10 cellular contexts compared by ENCODE assay signal in genomic region chr12:116922194-116922897, GRCh38. TPM values are rescaled to one million over a fixed set of nuclear protein-coding genes. Genes with fewer than 3 reads are reported as not detected.
DNase-seq lines count a peak whose midpoint lies in the region; ATAC-seq and TF ChIP-seq lines count a peak whose summit lies in the region.
"Had no signal": no experiment of that assay in that cellular context is flagged by ENCODE, and none has a peak within 500 bp of the region (broad histone marks: within the 10 kb centered on the region; RNA-seq: fewer than 3 reads in every experiment).

No MANE protein-coding gene starts in this region.

- no peak for TF ChIP-seq EP300 in upper lobe of left lung (IDR thresholded peaks at IDR 0.05)

- no peak overlapping the region for H3K27ac ChIP-seq in upper lobe of left lung

- CTCF ChIA-PET in GM10248 (lab: Yijun Ruan, JAX) = no interaction called here

- TF ChIP-seq CTCF in GM10248 (IDR thresholded peaks at IDR 0.05; ENCODE audit: control extremely low read depth, extremely low read depth, low read depth, missing control alignments) (no peak), glutamatergic neuron (IDR thresholded peaks at IDR 0.05; ENCODE audit: partially characterized antibody, unreplicated experiment) (no peak), upper lobe of left lung (IDR thresholded peaks at IDR 0.05) (no peak)

- intact Hi-C loops in activated T-helper 1 cell treated with anti-CD3 and anti-CD28 coated beads, Interleukin-12 subunit alpha, Interleukin-12 subunit beta, Interleukin-2, Interleukin-4 antibody, amounts not matched to agents 30 ng/mL and 10 ng/mL and 1 ng/mL, durations not matched to agents 14 hours and 24 hours and 36 hours (cut with micrococcal nuclease) = loop anchor here (1.0 to 10.0 kb wide), 9 partner anchors 12 to 1112 kb away; partner anchors contain the start of genes FBXW8, MAP1LC3B2, RNFT2 and SPRING1

- no peaks in the 10 kb centered on the region for H3K27me3 ChIP-seq in upper lobe of left lung

- H3K27me3 Mint-ChIP-seq in activated T-helper 1 cell treated with anti-CD3 and anti-CD28 coated beads, Interleukin-12 subunit alpha, Interleukin-12 subunit beta, Interleukin-2, Interleukin-4 antibody, amounts not matched to agents 30 ng/mL and 10 ng/mL and 1 ng/mL, durations not matched to agents 14 hours and 24 hours and 36 hours (ENCODE audit: insufficient read depth) = no peaks in the 10 kb centered on the region
- H3K27me3 Mint-ChIP-seq in glutamatergic neuron (ENCODE audit: unreplicated experiment) = no peaks in the 10 kb centered on the region

- H3K27ac Mint-ChIP-seq in activated T-helper 1 cell treated with anti-CD3 and anti-CD28 coated beads, Interleukin-12 subunit alpha, Interleukin-12 subunit beta, Interleukin-2, Interleukin-4 antibody, amounts not matched to agents 30 ng/mL and 10 ng/mL and 1 ng/mL, durations not matched to agents 14 hours and 24 hours and 36 hours = peak overlapping the region; percentile 71
- H3K27ac Mint-ChIP-seq in glutamatergic neuron (ENCODE audit: unreplicated experiment) = no peak overlapping the region

- H3K4me3 Mint-ChIP-seq in activated T-helper 1 cell treated with anti-CD3 and anti-CD28 coated beads, Interleukin-12 subunit alpha, Interleukin-12 subunit beta, Interleukin-2, Interleukin-4 antibody, amounts not matched to agents 30 ng/mL and 10 ng/mL and 1 ng/mL, durations not matched to agents 14 hours and 24 hours and 36 hours = peak overlapping the region; percentile 53
- H3K4me3 Mint-ChIP-seq in glutamatergic neuron (ENCODE audit: unreplicated experiment) = no peak overlapping the region

- peaks cover 6 to 27% (median 20%) of the 10 kb centered on the region in 4 donors for H3K4me1 ChIP-seq in upper lobe of left lung

- no peak for TF ChIP-seq POLR2A in upper lobe of left lung (IDR thresholded peaks at IDR 0.05)

- no peak overlapping the region for H3K4me3 ChIP-seq in upper lobe of left lung

- H3K36me3 Mint-ChIP-seq in activated T-helper 1 cell treated with anti-CD3 and anti-CD28 coated beads, Interleukin-12 subunit alpha, Interleukin-12 subunit beta, Interleukin-2, Interleukin-4 antibody, amounts not matched to agents 30 ng/mL and 10 ng/mL and 1 ng/mL, durations not matched to agents 14 hours and 24 hours and 36 hours (ENCODE audit: low read depth) = peaks cover 14% of the 10 kb centered on the region
- no peaks in the 10 kb centered on the region for H3K36me3 Mint-ChIP-seq in glutamatergic neuron (ENCODE audit: unreplicated experiment)

- no peaks in the 10 kb centered on the region for H3K9me3 ChIP-seq in upper lobe of left lung

- POLR2A ChIA-PET in GM10248 (lab: Yijun Ruan, JAX) = no interaction called here

- no peaks in the 10 kb centered on the region for H3K9me3 Mint-ChIP-seq in activated T-helper 1 cell treated with anti-CD3 and anti-CD28 coated beads, Interleukin-12 subunit alpha, Interleukin-12 subunit beta, Interleukin-2, Interleukin-4 antibody, amounts not matched to agents 30 ng/mL and 10 ng/mL and 1 ng/mL, durations not matched to agents 14 hours and 24 hours and 36 hours
- H3K9me3 Mint-ChIP-seq in glutamatergic neuron (ENCODE audit: unreplicated experiment) = no peaks in the 10 kb centered on the region

- peaks cover 74% of the 10 kb centered on the region for H3K4me1 Mint-ChIP-seq in activated T-helper 1 cell treated with anti-CD3 and anti-CD28 coated beads, Interleukin-12 subunit alpha, Interleukin-12 subunit beta, Interleukin-2, Interleukin-4 antibody, amounts not matched to agents 30 ng/mL and 10 ng/mL and 1 ng/mL, durations not matched to agents 14 hours and 24 hours and 36 hours (ENCODE audit: low read depth)
- H3K4me1 Mint-ChIP-seq in glutamatergic neuron (ENCODE audit: low read depth, unreplicated experiment) = peaks cover 4% of the 10 kb centered on the region

- H3K36me3 ChIP-seq in upper lobe of left lung = no peaks in the 10 kb centered on the region

- ATAC-seq in GM19395 (IDR thresholded peaks at IDR 0.05; ENCODE audit: unreplicated experiment) (peak; percentile 75), HG03066 (IDR thresholded peaks at IDR 0.05; ENCODE audit: low read depth, unreplicated experiment) (peak; percentile 71), upper lobe of left lung (ENCODE audit: low FRiP score in 2 of 2) (no peak)
- ATAC-seq: Panc1 had no signal

- DNase-seq in GM10248 (ENCODE audit: extremely low spot score) (peak; percentile 39), glutamatergic neuron (no peak), Kasumi-1 (lab: John Stamatoyannopoulos, UW) (no peak), upper lobe of left lung (no peak), cerebellar nuclear complex (lab: John Stamatoyannopoulos, UW) (no peak)
- no peak for DNase-seq in activated T-helper 1 cell treated with anti-CD3 and anti-CD28 coated beads, Interleukin-12 subunit alpha, Interleukin-12 subunit beta, Interleukin-2, Interleukin-4 antibody, amounts not matched to agents 30 ng/mL and 10 ng/mL and 1 ng/mL, durations not matched to agents 14 hours and 24 hours and 36 hours (ENCODE audit: low spot score)
- DNase-seq: DMS53 had no signal

- 79 to 84% methylated on average over 2 of the region's 2 CpGs for WGBS in upper lobe of left lung, 2 donors

RNA-seq across cellular contexts. Expression of gene FBXW8, which starts 11.6 kb away (rescaled TPM):
- 6.7 and 7.3 TPM in 2 replicates for total RNA-seq in activated T-helper 1 cell treated with anti-CD3 and anti-CD28 coated beads, Interleukin-12 subunit alpha, Interleukin-12 subunit beta, Interleukin-2, Interleukin-4 antibody, amounts not matched to agents 30 ng/mL and 10 ng/mL and 1 ng/mL, durations not matched to agents 14 hours and 24 hours and 36 hours
- total RNA-seq in glutamatergic neuron (ENCODE audit: unreplicated experiment) (16.2 TPM), upper lobe of left lung (10 to 100 TPM; 14.7 to 52.4 (median 18.6) TPM)

RNA-seq across cellular contexts. Expression of gene HRK, which starts 41.1 kb away (rescaled TPM):
- not detected in 2 replicates for total RNA-seq in activated T-helper 1 cell treated with anti-CD3 and anti-CD28 coated beads, Interleukin-12 subunit alpha, Interleukin-12 subunit beta, Interleukin-2, Interleukin-4 antibody, amounts not matched to agents 30 ng/mL and 10 ng/mL and 1 ng/mL, durations not matched to agents 14 hours and 24 hours and 36 hours
- total RNA-seq in glutamatergic neuron (ENCODE audit: unreplicated experiment) = 2.4 TPM
- under 1 TPM in 3 of 6 donors, not detected in 3; 0.06 to 0.33 (median 0.13) TPM for total RNA-seq in upper lobe of left lung

Comparison
In these comparisons a context has a peak if more than half of its experiments do, and no peak if none do; other contexts are left out.
1. ATAC-seq: peak in GM19395 (single experiment) and HG03066 (single experiment); none in upper lobe of left lung (0 of 2).